Comparison of ENCODE assay signal across 13 cellular contexts in the genomic region with DNA sequence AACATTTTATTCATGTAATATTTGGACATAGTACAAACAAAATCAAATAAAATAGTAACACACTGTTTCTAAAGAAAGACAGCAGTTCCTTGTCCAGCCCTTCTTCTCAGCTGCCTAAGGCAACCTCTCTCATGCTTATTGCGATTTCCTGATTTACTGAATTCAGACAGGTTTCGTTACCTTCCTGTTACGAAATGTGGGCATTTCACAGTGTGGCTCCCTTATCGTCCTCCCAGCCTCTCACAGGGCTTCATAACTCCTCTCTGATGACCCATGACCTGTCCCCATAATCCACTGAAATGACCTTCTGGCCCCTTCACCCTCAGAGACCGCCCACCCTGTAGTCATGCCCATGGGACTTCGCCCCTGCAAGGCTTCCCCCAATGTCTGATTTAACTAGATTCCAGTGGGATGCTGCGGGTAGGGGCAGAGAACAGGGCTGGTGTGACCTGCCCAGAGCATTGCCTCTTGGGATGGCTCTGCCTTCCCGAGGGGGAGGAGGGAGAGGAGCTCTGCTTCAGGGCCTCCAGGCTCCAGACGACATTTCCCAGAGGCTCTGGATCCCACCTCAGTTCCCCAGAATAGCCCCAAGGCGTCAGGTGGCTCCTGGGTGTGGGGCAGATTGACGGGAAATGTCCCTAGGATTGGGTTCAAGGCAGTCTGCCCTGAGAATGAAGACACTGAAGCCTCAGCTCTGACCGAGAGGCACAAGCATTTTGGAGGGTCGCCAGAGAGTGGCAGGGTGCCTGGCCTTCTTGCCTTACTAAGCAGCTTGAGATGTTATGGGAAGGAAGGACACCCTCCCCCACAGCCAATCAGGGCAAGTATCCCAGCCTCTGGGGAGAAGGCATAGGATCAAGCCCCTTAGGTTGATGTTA. TPM values are rescaled to one million over a fixed set of nuclear protein-coding genes. Genes with fewer than 3 reads are reported as not detected.
DNase-seq lines count a peak whose midpoint lies in the region; ATAC-seq and TF ChIP-seq lines count a peak whose summit lies in the region.
"Had no signal": no experiment of that assay in that cellular context is flagged by ENCODE, and none has a peak within 500 bp of the region (broad histone marks: within the 10 kb centered on the region; RNA-seq: fewer than 3 reads in every experiment).

No MANE protein-coding gene starts in this region.

- H3K9me3 ChIP-seq in HEK293 (ENCODE audit: control insufficient read depth, insufficient read depth, low read depth, low read length), result no peaks in the 10 kb centered on the region

- no peak overlapping the region for H3K4me3 ChIP-seq in HEK293 (ENCODE audit: low read depth, low read length)

- peak; percentile 28 for DNase-seq in ACHN
- DNase-seq in cerebellum (ENCODE audit: low spot score), result peak; percentile 67
- DNase-seq in nucleus accumbens (lab: John Stamatoyannopoulos, UW), result peak in 42 of 56 donors; percentile 17 to 78 (median 50)
- no peak for DNase-seq in activated T-helper 2 cell treated with anti-CD3 and anti-CD28 coated beads, Interferon-gamma antibody, Interleukin-2, Interleukin-4, amounts not matched to agents 10 μg/mL and 5 μg/mL and 100 μg/mL, durations not matched to agents 14 hours and 24 hours and 36 hours (ENCODE audit: low spot score)
- DNase-seq in KBM-7, result no peak
- DNase-seq: activated T-cell treated with anti-CD3 and anti-CD28 coated beads, Interleukin-2, amount 50 U/mL, for 72 hours; CD4-positive, CD25-positive, alpha-beta regulatory T cell; mesendoderm; NCI-H187 treated with DMSO at 0.1 percent for 48 hours; WERI-Rb-1 had no signal

- in situ Hi-C loops in ACHN (cut with HindIII; ENCODE audit: low pct_ligation_motif_present, low pct_unique_long_range_greater_than_20kb, low sequenced_read_pairs), result no loop called here
- in situ Hi-C loops in KBM-7 (cut with MboI; ENCODE audit: low pct_unique_long_range_greater_than_20kb, low sequenced_read_pairs), result no loop called here

- peaks cover 2% of the 10 kb centered on the region for H3K27me3 Mint-ChIP-seq in activated T-helper 2 cell treated with anti-CD3 and anti-CD28 coated beads, Interferon-gamma antibody, Interleukin-2, Interleukin-4, amounts not matched to agents 10 μg/mL and 5 μg/mL and 100 μg/mL, durations not matched to agents 14 hours and 24 hours and 36 hours (ENCODE audit: low read depth)

- H3K27ac Mint-ChIP-seq in activated T-helper 2 cell treated with anti-CD3 and anti-CD28 coated beads, Interferon-gamma antibody, Interleukin-2, Interleukin-4, amounts not matched to agents 10 μg/mL and 5 μg/mL and 100 μg/mL, durations not matched to agents 14 hours and 24 hours and 36 hours, result no peak overlapping the region
- H3K27ac Mint-ChIP-seq: activated T-cell treated with anti-CD3 and anti-CD28 coated beads, Interleukin-2, amount 50 U/mL, for 72 hours had no signal

- POLR2A ChIA-PET in HEK293 (lab: Yijun Ruan, JAX), result no interaction called here

- TF ChIP-seq CTCF in HEK293 (tag by site-specific recombination; IDR thresholded peaks at IDR 0.05), result no peak

- H3K36me3 Mint-ChIP-seq in activated T-helper 2 cell treated with anti-CD3 and anti-CD28 coated beads, Interferon-gamma antibody, Interleukin-2, Interleukin-4, amounts not matched to agents 10 μg/mL and 5 μg/mL and 100 μg/mL, durations not matched to agents 14 hours and 24 hours and 36 hours (ENCODE audit: low read depth), result no peaks in the 10 kb centered on the region
- H3K36me3 Mint-ChIP-seq: CD4-positive, CD25-positive, alpha-beta regulatory T cell had no signal

- H3K4me1 ChIP-seq in HEK293 (ENCODE audit: control insufficient read depth, insufficient read depth, low read length), result no peaks in the 10 kb centered on the region

- CTCF ChIA-PET in HEK293 (lab: Yijun Ruan, JAX), result interaction anchor here (0.9 to 1.0 kb wide), 3 partner anchors 26 to 139 kb away, joined by 3 read pairs; no protein-coding TSS in a partner anchor

- no peak overlapping the region for H3K27ac ChIP-seq in HEK293 (ENCODE audit: extremely low read depth, low read depth, low read length)
- H3K27ac ChIP-seq: WERI-Rb-1 had no signal

- ATAC-seq in GM21529 (IDR thresholded peaks at IDR 0.05; ENCODE audit: unreplicated experiment) (no peak), HG03520 (IDR thresholded peaks at IDR 0.05; ENCODE audit: unreplicated experiment) (no peak)
- ATAC-seq: activated T-cell treated with anti-CD3 and anti-CD28 coated beads, Interleukin-2, amount 50 U/mL, for 72 hours had no signal

- no peaks in the 10 kb centered on the region for H3K4me1 Mint-ChIP-seq in activated T-helper 2 cell treated with anti-CD3 and anti-CD28 coated beads, Interferon-gamma antibody, Interleukin-2, Interleukin-4, amounts not matched to agents 10 μg/mL and 5 μg/mL and 100 μg/mL, durations not matched to agents 14 hours and 24 hours and 36 hours (ENCODE audit: low read depth)
- H3K4me1 Mint-ChIP-seq: CD4-positive, CD25-positive, alpha-beta regulatory T cell had no signal

- H3K36me3 ChIP-seq in HEK293 (ENCODE audit: control insufficient read depth in 2 of 2, insufficient read depth in 1 of 2, low read length in 2 of 2), result no peaks in the 10 kb centered on the region
- H3K36me3 ChIP-seq: WERI-Rb-1 had no signal

- intact Hi-C loops in activated T-helper 2 cell treated with anti-CD3 and anti-CD28 coated beads, Interferon-gamma antibody, Interleukin-2, Interleukin-4, amounts not matched to agents 10 μg/mL and 5 μg/mL and 100 μg/mL, durations not matched to agents 14 hours and 24 hours and 36 hours (cut with micrococcal nuclease), result no loop called here

- H3K9me3 Mint-ChIP-seq in activated T-helper 2 cell treated with anti-CD3 and anti-CD28 coated beads, Interferon-gamma antibody, Interleukin-2, Interleukin-4, amounts not matched to agents 10 μg/mL and 5 μg/mL and 100 μg/mL, durations not matched to agents 14 hours and 24 hours and 36 hours, result no peaks in the 10 kb centered on the region
- H3K9me3 Mint-ChIP-seq: activated T-cell treated with anti-CD3 and anti-CD28 coated beads, Interleukin-2, amount 50 U/mL, for 72 hours had no signal

- no peak overlapping the region for H3K4me3 Mint-ChIP-seq in activated T-helper 2 cell treated with anti-CD3 and anti-CD28 coated beads, Interferon-gamma antibody, Interleukin-2, Interleukin-4, amounts not matched to agents 10 μg/mL and 5 μg/mL and 100 μg/mL, durations not matched to agents 14 hours and 24 hours and 36 hours (ENCODE audit: low read depth)
- H3K4me3 Mint-ChIP-seq: activated T-cell treated with anti-CD3 and anti-CD28 coated beads, Interleukin-2, amount 50 U/mL, for 72 hours; CD4-positive, CD25-positive, alpha-beta regulatory T cell had no signal

TF ChIP-seq in HEK293, 187 proteins besides CTCF, POLR2A, EP300 and RAD21:
- TF ChIP-seq ZNF501 (tag by site-specific recombination; IDR thresholded peaks at IDR 0.05), result no peak
- TF ChIP-seq ZNF138 (tag by site-specific recombination; IDR thresholded peaks at IDR 0.05; ENCODE audit: borderline replicate concordance), result no peak
- no peak for TF ChIP-seq SP2 (tag by site-specific recombination; IDR thresholded peaks at IDR 0.05)
- no peak for TF ChIP-seq ZNF354C (tag by site-specific recombination; IDR thresholded peaks at IDR 0.05; ENCODE audit: borderline replicate concordance, low read depth)
- 0 out of 2 replicates have a peak, but pooled peaks have one; percentile 11 for TF ChIP-seq ZNF335 (tag by site-specific recombination; conservative IDR thresholded peaks at IDR 0.05)
- TF ChIP-seq ZNF629 (tag by site-specific recombination; IDR thresholded peaks at IDR 0.05), result no peak
- TF ChIP-seq ZNF626 (tag by site-specific recombination; IDR thresholded peaks at IDR 0.05), result no peak
- TF ChIP-seq ZNF596 (tag by site-specific recombination; IDR thresholded peaks at IDR 0.05), result no peak
- TF ChIP-seq ZNF530 (tag by site-specific recombination; IDR thresholded peaks at IDR 0.05; ENCODE audit: low read depth), result no peak
- no peak for TF ChIP-seq KLF8 (tag by site-specific recombination; IDR thresholded peaks at IDR 0.05)
- TF ChIP-seq ZIC2 (tag by site-specific recombination; IDR thresholded peaks at IDR 0.05), result peak; percentile 45
- TF ChIP-seq OVOL3 (tag by site-specific recombination; IDR thresholded peaks at IDR 0.05), result no peak
- no peak for TF ChIP-seq ZNF549 (tag by site-specific recombination; IDR thresholded peaks at IDR 0.05)
- TF ChIP-seq, protein P1, sequence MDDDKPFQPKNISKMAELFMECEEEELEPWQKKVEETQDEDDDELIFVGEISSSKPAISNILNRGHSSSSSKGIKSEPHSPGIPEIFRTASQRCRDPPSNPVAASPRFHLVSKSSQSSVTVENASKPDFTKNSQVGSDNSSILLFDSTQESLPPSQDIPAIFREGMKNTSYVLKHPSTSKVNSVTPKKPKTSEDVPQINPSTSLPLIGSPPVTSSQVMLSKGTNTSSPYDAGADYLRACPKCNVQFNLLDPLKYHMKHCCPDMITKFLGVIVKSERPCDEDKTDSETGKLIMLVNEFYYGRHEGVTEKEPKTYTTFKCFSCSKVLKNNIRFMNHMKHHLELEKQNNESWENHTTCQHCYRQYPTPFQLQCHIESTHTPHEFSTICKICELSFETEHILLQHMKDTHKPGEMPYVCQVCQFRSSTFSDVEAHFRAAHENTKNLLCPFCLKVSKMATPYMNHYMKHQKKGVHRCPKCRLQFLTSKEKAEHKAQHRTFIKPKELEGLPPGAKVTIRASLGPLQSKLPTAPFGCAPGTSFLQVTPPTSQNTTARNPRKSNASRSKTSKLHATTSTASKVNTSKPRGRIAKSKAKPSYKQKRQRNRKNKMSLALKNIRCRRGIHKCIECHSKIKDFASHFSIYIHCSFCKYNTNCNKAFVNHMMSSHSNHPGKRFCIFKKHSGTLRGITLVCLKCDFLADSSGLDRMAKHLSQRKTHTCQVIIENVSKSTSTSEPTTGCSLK (tag by site-specific recombination; IDR thresholded peaks at IDR 0.05), result no peak

RNA-seq across cellular contexts. Expression of a gene that starts 20.6 kb away (rescaled TPM):
- total RNA-seq in cerebellum, result 2.1 TPM
- 0.11 and 0.14 TPM in 2 replicates for total RNA-seq in activated T-helper 2 cell treated with anti-CD3 and anti-CD28 coated beads, Interferon-gamma antibody, Interleukin-2, Interleukin-4, amounts not matched to agents 10 μg/mL and 5 μg/mL and 100 μg/mL, durations not matched to agents 14 hours and 24 hours and 36 hours
- total RNA-seq: CD4-positive, CD25-positive, alpha-beta regulatory T cell had no signal

RNA-seq across cellular contexts. Expression of a gene that starts 44.8 kb away (rescaled TPM):
- 57.2 TPM for total RNA-seq in cerebellum
- total RNA-seq in activated T-helper 2 cell treated with anti-CD3 and anti-CD28 coated beads, Interferon-gamma antibody, Interleukin-2, Interleukin-4, amounts not matched to agents 10 μg/mL and 5 μg/mL and 100 μg/mL, durations not matched to agents 14 hours and 24 hours and 36 hours, result 117 and 124 TPM in 2 replicates

Comparison
In these comparisons a context has a peak if more than half of its experiments do, and no peak if none do; other contexts are left out.
1. DNase-seq: peak in ACHN (single experiment), cerebellum (single experiment) and nucleus accumbens (42 of 56); none in activated T-helper 2 cell treated with anti-CD3 and anti-CD28 coated beads, Interferon-gamma antibody, Interleukin-2, Interleukin-4, amounts not matched to agents 10 μg/mL and 5 μg/mL and 100 μg/mL, durations not matched to agents 14 hours and 24 hours and 36 hours (single experiment) and KBM-7 (single experiment).